8 cellular contexts compared by ENCODE assay signal in the genomic region with DNA sequence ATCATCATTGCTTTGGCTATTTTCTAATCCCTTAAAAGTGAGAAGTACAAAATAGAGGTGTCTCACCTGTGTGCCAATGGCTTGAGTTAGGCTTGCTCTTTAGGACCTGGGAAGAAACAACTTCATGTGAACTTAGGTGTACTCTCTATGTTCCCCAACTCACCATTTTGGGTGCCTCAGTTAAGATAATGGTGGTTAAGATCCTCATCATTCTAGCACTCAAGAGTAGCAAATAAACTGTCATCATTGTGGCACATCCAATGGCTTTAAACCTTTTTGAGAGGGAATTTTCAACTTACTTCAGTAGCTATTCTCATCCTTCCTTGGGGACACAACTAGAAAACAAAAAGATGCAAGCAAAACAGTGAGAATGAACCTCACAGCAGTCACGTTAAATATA. TPM values are rescaled to one million over a fixed set of nuclear protein-coding genes. Genes with fewer than 3 reads are reported as not detected.
DNase-seq lines count a peak whose midpoint lies in the region; ATAC-seq and TF ChIP-seq lines count a peak whose summit lies in the region.

No MANE protein-coding gene starts in this region.

- in situ Hi-C loops in GM23248 (cut with MboI), result no loop called here

- no peak overlapping the region for H2AFZ ChIP-seq in GM23248

- H3K36me3 ChIP-seq in GM23248 (ENCODE audit: low read depth) (peaks cover 49% of the 10 kb centered on the region), SJCRH30 (peaks cover 55% of the 10 kb centered on the region), esophagus squamous epithelium (peaks cover 8 to 55% (median 17%) of the 10 kb centered on the region in 3 donors)

- no peak for TF ChIP-seq POLR2A in esophagus squamous epithelium (IDR thresholded peaks at IDR 0.05)

- H3K27me3 ChIP-seq in GM23248 (replicated peaks; ENCODE audit: insufficient read depth) (no peaks in the 10 kb centered on the region), SJCRH30 (no peaks in the 10 kb centered on the region), esophagus squamous epithelium (no peaks in the 10 kb centered on the region)

- peak; percentile 34 for DNase-seq in GM23248
- no peak for DNase-seq in SJCRH30
- DNase-seq in esophagus squamous epithelium (lab: John Stamatoyannopoulos, UW), result no peak
- DNase-seq in retinal pigment epithelial cell (ENCODE audit: low read depth), result no peak
- no peak for DNase-seq in DMS153 treated with DMSO at 0.1 percent for 48 hours (lab: John Stamatoyannopoulos, UW; ENCODE audit: unreplicated experiment)
- DNase-seq in NCI-H1436 treated with DMSO at 0.1 percent for 48 hours (lab: John Stamatoyannopoulos, UW), result no peak

- peaks cover 26% of the 10 kb centered on the region; the same call in 1 of the 2 replicates for H3K4me1 ChIP-seq in GM23248 (ENCODE audit: insufficient read depth)
- peaks cover 25% of the 10 kb centered on the region for H3K4me1 ChIP-seq in SJCRH30
- H3K4me1 ChIP-seq in esophagus squamous epithelium, result peaks cover 0 to 61% (median 29%) of the 10 kb centered on the region in 3 donors

- H3K4me3 ChIP-seq in GM23248 (peak overlapping the region; percentile 93), SJCRH30 (peak overlapping the region; percentile 87), esophagus squamous epithelium (peak overlapping the region; percentile 74 to 94 (median 81)), retinal pigment epithelial cell (ENCODE audit: low read length) (peak overlapping the region; percentile 99)

- peaks cover 74% of the 10 kb centered on the region for H3F3A ChIP-seq in GM23248 (ENCODE audit: insufficient read depth)

- H3K9me3 ChIP-seq in GM23248 (ENCODE audit: low read depth), result no peaks in the 10 kb centered on the region
- no peaks in the 10 kb centered on the region for H3K9me3 ChIP-seq in SJCRH30 (replicated peaks)
- H3K9me3 ChIP-seq in esophagus squamous epithelium, result no peaks in the 10 kb centered on the region

- no peak for TF ChIP-seq CTCF in esophagus squamous epithelium (IDR thresholded peaks at IDR 0.05)
- no peak for TF ChIP-seq CTCF in retinal pigment epithelial cell (conservative IDR thresholded peaks at IDR 0.05; ENCODE audit: low read depth, low read length)

- ATAC-seq in HG02678 (IDR thresholded peaks at IDR 0.05; ENCODE audit: unreplicated experiment) (no peak), HG02763 (IDR thresholded peaks at IDR 0.05; ENCODE audit: unreplicated experiment) (no peak)

- H3K4me2 ChIP-seq in GM23248 (ENCODE audit: unreplicated experiment), result peak overlapping the region; percentile 98

- H3K9ac ChIP-seq in GM23248, result peak overlapping the region; percentile 94

- H4K20me1 ChIP-seq in GM23248 (ENCODE audit: insufficient read depth), result peaks cover 19% of the 10 kb centered on the region

- H3K9me2 ChIP-seq in GM23248 (ENCODE audit: insufficient read depth), result no peaks in the 10 kb centered on the region

- intact Hi-C loops in esophagus squamous epithelium (cut with DNase I), result no loop called here

- peaks cover 36% of the 10 kb centered on the region for H3K79me2 ChIP-seq in GM23248 (ENCODE audit: insufficient read depth)

- 41 to 50% methylated on average over 1 of the region's 1 CpG for whole genome bisulfite sequencing in GM23248 (ENCODE audit: low coverage in 1 of 2, low lambda C conversion rate in 2 of 2, missing lambda C conversion rate in 2 of 2), 2 experiments
- WGBS in esophagus squamous epithelium, 2 donors, result 6 to 7% methylated on average over 1 of the region's 1 CpG

- H3K27ac ChIP-seq in GM23248 (peak overlapping the region; percentile 85), SJCRH30 (peak overlapping the region; percentile 84), esophagus squamous epithelium (peak overlapping the region in 3 of 4 donors; percentile 94 to 99 (median 99))

RNA-seq across cellular contexts. Expression of gene GAS5, which starts 1.3 kb away (rescaled TPM):
- 344 and 358 TPM in 2 replicates for total RNA-seq in GM23248 (2014; rRNA removed; shearing (Covaris generic))
- 143 and 166 TPM in 2 replicates for polyA plus RNA-seq in GM23248 (2016; fragmentation: Nextera tagmentation; extraction: Ambion mirVana)
- total RNA-seq in SJCRH30 (2014; rRNA removed; shearing (Covaris generic)), result 462 and 540 TPM in 2 replicates
- total RNA-seq in esophagus squamous epithelium, result 100 to 1,000 TPM; 202 to 715 (median 315) TPM

RNA-seq across cellular contexts. Expression of gene ZBTB37, which starts 1.7 kb away (rescaled TPM):
- 4.2 and 5.6 TPM in 2 replicates for total RNA-seq in GM23248 (2014; rRNA removed; shearing (Covaris generic))
- polyA plus RNA-seq in GM23248 (2016; fragmentation: Nextera tagmentation; extraction: Ambion mirVana), result 0.90 and 0.96 TPM in 2 replicates
- 5.2 and 5.4 TPM in 2 replicates for total RNA-seq in SJCRH30 (2014; rRNA removed; shearing (Covaris generic))
- total RNA-seq in esophagus squamous epithelium, result 1 to 10 TPM; 1.6 to 6.3 (median 3.3) TPM

RNA-seq across cellular contexts. Expression of gene CENPL, which starts 41.8 kb away (rescaled TPM):
- total RNA-seq in GM23248 (2014; rRNA removed; shearing (Covaris generic)), result 14.9 and 16.9 TPM in 2 replicates
- polyA plus RNA-seq in GM23248 (2016; fragmentation: Nextera tagmentation; extraction: Ambion mirVana), result 9.3 and 10.4 TPM in 2 replicates
- total RNA-seq in SJCRH30 (2014; rRNA removed; shearing (Covaris generic)), result 37.4 and 38.3 TPM in 2 replicates
- total RNA-seq in esophagus squamous epithelium, result 10 to 100 TPM in 1 of 4 donors, 1 to 10 TPM in 3; 3.6 to 18.2 (median 7.5) TPM

RNA-seq across cellular contexts. Expression of gene DARS2, which starts 42.0 kb away (rescaled TPM):
- 12.1 and 14.5 TPM in 2 replicates for total RNA-seq in GM23248 (2014; rRNA removed; shearing (Covaris generic))
- polyA plus RNA-seq in GM23248 (2016; fragmentation: Nextera tagmentation; extraction: Ambion mirVana), result 11.0 and 12.1 TPM in 2 replicates
- 29.4 and 29.7 TPM in 2 replicates for total RNA-seq in SJCRH30 (2014; rRNA removed; shearing (Covaris generic))
- total RNA-seq in esophagus squamous epithelium, result 10 to 100 TPM in 2 of 4 donors, 1 to 10 TPM in 2; 6.6 to 14.7 (median 9.9) TPM

RNA-seq across cellular contexts. Expression of gene SERPINC1, which starts 50.7 kb away (rescaled TPM):
- total RNA-seq in GM23248 (2014; rRNA removed; shearing (Covaris generic)), result not detected in 2 replicates
- polyA plus RNA-seq in GM23248 (2016; fragmentation: Nextera tagmentation; extraction: Ambion mirVana), result not detected in 2 replicates
- 0.22 and 1.6 TPM in 2 replicates for total RNA-seq in SJCRH30 (2014; rRNA removed; shearing (Covaris generic))
- not detected for total RNA-seq in esophagus squamous epithelium
